ENCODE assay signal across 2 cellular contexts in genomic region chr15:41546846-41547786, GRCh38.
TF ChIP-seq lines count a peak whose summit lies in the region.

No MANE protein-coding gene starts in this region.

TF ChIP-seq in IMR-90, 13 proteins besides CTCF, POLR2A, EP300 and RAD21:
- TF ChIP-seq FOS (IDR thresholded peaks at IDR 0.05; ENCODE audit: low read depth, low read length) = peak; percentile 87
- peak; percentile 67; the same call in 1 of the 2 replicates for TF ChIP-seq NFE2L2 (IDR thresholded peaks at IDR 0.05; ENCODE audit: low read depth, low read length)
- TF ChIP-seq CEBPB (IDR thresholded peaks at IDR 0.05; ENCODE audit: low read depth, low read length) = no peak
- 0 out of 2 replicates have a peak, but pooled peaks have one; percentile 18 for TF ChIP-seq BHLHE40 (IDR thresholded peaks at IDR 0.05; ENCODE audit: low read depth, low read length)
- no peak for TF ChIP-seq MXI1 (IDR thresholded peaks at IDR 0.05; ENCODE audit: borderline replicate concordance, low read depth, low read length)
TF ChIP-seq in IMR-90: peak in this region for 3.

TF ChIP-seq in K562, 482 proteins besides CTCF, POLR2A, EP300 and RAD21 (continues in another document):
- TF ChIP-seq STAT5A (IDR thresholded peaks at IDR 0.05; ENCODE audit: borderline replicate concordance, low read length) = no peak
- TF ChIP-seq ELK3 (CRISPR knock-in tag; IDR thresholded peaks at IDR 0.05) = no peak
- TF ChIP-seq MBD1 (CRISPR knock-in tag; IDR thresholded peaks at IDR 0.05) = no peak
- TF ChIP-seq BCLAF1 (IDR thresholded peaks at IDR 0.05; ENCODE audit: borderline replicate concordance in 1 of 2, control insufficient read depth in 1 of 2, low read depth in 2 of 2, low read length in 1 of 2) = no peak
- no peak for TF ChIP-seq RBM39 (optimal IDR thresholded peaks at IDR 0.05; ENCODE audit: low read depth, low read length)
- TF ChIP-seq ZNF384 (IDR thresholded peaks at IDR 0.05; ENCODE audit: low read depth, low read length) = 0 out of 2 replicates have a peak, but pooled peaks have one; percentile 39
- TF ChIP-seq GATAD2A (IDR thresholded peaks at IDR 0.05) = no peak
- TF ChIP-seq, protein P1, sequence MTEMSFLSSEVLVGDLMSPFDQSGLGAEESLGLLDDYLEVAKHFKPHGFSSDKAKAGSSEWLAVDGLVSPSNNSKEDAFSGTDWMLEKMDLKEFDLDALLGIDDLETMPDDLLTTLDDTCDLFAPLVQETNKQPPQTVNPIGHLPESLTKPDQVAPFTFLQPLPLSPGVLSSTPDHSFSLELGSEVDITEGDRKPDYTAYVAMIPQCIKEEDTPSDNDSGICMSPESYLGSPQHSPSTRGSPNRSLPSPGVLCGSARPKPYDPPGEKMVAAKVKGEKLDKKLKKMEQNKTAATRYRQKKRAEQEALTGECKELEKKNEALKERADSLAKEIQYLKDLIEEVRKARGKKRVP (CRISPR knock-in tag; IDR thresholded peaks at IDR 0.05) = no peak
- TF ChIP-seq ZNF830 (CRISPR knock-in tag; IDR thresholded peaks at IDR 0.05) = no peak
- TF ChIP-seq GABPB1 (CRISPR knock-in tag; IDR thresholded peaks at IDR 0.05) = no peak
- no peak for TF ChIP-seq ETV5 (CRISPR knock-in tag; IDR thresholded peaks at IDR 0.05; ENCODE audit: low read depth)
- TF ChIP-seq ZBTB8A (IDR thresholded peaks at IDR 0.05; ENCODE audit: partially characterized antibody) = no peak
- TF ChIP-seq, protein P2, sequence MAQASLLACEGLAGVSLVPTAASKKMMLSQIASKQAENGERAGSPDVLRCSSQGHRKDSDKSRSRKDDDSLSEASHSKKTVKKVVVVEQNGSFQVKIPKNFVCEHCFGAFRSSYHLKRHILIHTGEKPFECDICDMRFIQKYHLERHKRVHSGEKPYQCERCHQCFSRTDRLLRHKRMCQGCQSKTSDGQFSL (CRISPR knock-in tag; IDR thresholded peaks at IDR 0.05) = no peak
- TF ChIP-seq, protein P2 (tag; IDR thresholded peaks at IDR 0.05) = no peak
- TF ChIP-seq GATAD2B (IDR thresholded peaks at IDR 0.05; ENCODE audit: borderline replicate concordance) = no peak
- TF ChIP-seq ATF2 (CRISPR knock-in tag; IDR thresholded peaks at IDR 0.05) = no peak
- TF ChIP-seq TAF7 (tag; IDR thresholded peaks at IDR 0.05) = no peak
- no peak for TF ChIP-seq STAG1 (CRISPR knock-in tag; IDR thresholded peaks at IDR 0.05; ENCODE audit: borderline replicate concordance)
- TF ChIP-seq, protein P3, sequence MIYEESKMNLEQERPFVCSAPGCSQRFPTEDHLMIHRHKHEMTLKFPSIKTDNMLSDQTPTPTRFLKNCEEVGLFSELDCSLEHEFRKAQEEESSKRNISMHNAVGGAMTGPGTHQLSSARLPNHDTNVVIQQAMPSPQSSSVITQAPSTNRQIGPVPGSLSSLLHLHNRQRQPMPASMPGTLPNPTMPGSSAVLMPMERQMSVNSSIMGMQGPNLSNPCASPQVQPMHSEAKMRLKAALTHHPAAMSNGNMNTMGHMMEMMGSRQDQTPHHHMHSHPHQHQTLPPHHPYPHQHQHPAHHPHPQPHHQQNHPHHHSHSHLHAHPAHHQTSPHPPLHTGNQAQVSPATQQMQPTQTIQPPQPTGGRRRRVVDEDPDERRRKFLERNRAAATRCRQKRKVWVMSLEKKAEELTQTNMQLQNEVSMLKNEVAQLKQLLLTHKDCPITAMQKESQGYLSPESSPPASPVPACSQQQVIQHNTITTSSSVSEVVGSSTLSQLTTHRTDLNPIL (CRISPR knock-in tag; IDR thresholded peaks at IDR 0.05) = no peak
- TF ChIP-seq SAFB2 (IDR thresholded peaks at IDR 0.05; ENCODE audit: borderline replicate concordance, low read depth, low read length, severe bottlenecking) = no peak
- no peak for TF ChIP-seq SIX5 (IDR thresholded peaks at IDR 0.05; ENCODE audit: borderline replicate concordance in 1 of 2, insufficient read depth in 1 of 2, low read depth in 1 of 2, low read length in 2 of 2)
- no peak for TF ChIP-seq POLR2B (IDR thresholded peaks at IDR 0.05; ENCODE audit: low read depth, partially characterized antibody)
- TF ChIP-seq ZNF143 (CRISPR knock-in tag; IDR thresholded peaks at IDR 0.05) = no peak
- TF ChIP-seq, protein P4, sequence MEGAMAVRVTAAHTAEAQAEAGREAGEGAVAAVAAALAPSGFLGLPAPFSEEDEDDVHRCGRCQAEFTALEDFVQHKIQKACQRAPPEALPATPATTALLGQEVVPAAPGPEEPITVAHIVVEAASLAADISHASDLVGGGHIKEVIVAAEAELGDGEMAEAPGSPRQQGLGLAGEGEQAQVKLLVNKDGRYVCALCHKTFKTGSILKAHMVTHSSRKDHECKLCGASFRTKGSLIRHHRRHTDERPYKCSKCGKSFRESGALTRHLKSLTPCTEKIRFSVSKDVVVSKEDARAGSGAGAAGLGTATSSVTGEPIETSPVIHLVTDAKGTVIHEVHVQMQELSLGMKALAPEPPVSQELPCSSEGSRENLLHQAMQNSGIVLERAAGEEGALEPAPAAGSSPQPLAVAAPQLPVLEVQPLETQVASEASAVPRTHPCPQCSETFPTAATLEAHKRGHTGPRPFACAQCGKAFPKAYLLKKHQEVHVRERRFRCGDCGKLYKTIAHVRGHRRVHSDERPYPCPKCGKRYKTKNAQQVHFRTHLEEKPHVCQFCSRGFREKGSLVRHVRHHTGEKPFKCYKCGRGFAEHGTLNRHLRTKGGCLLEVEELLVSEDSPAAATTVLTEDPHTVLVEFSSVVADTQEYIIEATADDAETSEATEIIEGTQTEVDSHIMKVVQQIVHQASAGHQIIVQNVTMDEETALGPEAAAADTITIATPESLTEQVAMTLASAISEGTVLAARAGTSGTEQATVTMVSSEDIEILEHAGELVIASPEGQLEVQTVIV (CRISPR knock-in tag; IDR thresholded peaks at IDR 0.05; ENCODE audit: borderline replicate concordance) = no peak
- TF ChIP-seq SNIP1 (IDR thresholded peaks at IDR 0.05; ENCODE audit: low read depth) = no peak
- TF ChIP-seq RBM25 (IDR thresholded peaks at IDR 0.05; ENCODE audit: low read depth, low read length, severe bottlenecking) = peak; percentile 30
- TF ChIP-seq E2F8 (IDR thresholded peaks at IDR 0.05; ENCODE audit: low read depth, partially characterized antibody) = no peak
- TF ChIP-seq, protein P5, sequence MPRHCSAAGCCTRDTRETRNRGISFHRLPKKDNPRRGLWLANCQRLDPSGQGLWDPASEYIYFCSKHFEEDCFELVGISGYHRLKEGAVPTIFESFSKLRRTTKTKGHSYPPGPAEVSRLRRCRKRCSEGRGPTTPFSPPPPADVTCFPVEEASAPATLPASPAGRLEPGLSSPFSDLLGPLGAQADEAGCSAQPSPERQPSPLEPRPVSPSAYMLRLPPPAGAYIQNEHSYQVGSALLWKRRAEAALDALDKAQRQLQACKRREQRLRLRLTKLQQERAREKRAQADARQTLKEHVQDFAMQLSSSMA (CRISPR knock-in tag; IDR thresholded peaks at IDR 0.05) = no peak
- no peak for TF ChIP-seq RBFOX2 (IDR thresholded peaks at IDR 0.05; ENCODE audit: low read depth, low read length)
- no peak for TF ChIP-seq PHF21A (IDR thresholded peaks at IDR 0.05; ENCODE audit: borderline replicate concordance, low read depth)
- TF ChIP-seq DNMT1 (IDR thresholded peaks at IDR 0.05) = no peak
- TF ChIP-seq EWSR1 (IDR thresholded peaks at IDR 0.05; ENCODE audit: borderline replicate concordance, low read depth, partially characterized antibody) = no peak
- TF ChIP-seq CHD2 (IDR thresholded peaks at IDR 0.05; ENCODE audit: low read depth, low read length) = no peak
- TF ChIP-seq, protein P6, sequence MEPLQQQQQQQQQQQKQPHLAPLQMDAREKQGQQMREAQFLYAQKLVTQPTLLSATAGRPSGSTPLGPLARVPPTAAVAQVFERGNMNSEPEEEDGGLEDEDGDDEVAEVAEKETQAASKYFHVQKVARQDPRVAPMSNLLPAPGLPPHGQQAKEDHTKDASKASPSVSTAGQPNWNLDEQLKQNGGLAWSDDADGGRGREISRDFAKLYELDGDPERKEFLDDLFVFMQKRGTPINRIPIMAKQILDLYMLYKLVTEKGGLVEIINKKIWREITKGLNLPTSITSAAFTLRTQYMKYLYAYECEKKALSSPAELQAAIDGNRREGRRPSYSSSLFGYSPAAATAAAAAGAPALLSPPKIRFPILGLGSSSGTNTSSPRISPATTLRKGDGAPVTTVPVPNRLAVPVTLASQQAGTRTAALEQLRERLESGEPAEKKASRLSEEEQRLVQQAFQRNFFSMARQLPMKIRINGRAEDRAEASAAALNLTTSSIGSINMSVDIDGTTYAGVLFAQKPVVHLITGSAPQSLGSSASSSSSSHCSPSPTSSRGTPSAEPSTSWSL (CRISPR knock-in tag; IDR thresholded peaks at IDR 0.05; ENCODE audit: borderline replicate concordance) = no peak
- no peak for TF ChIP-seq ZNF224 (CRISPR knock-in tag; IDR thresholded peaks at IDR 0.05)
- TF ChIP-seq E2F5 (CRISPR knock-in tag; IDR thresholded peaks at IDR 0.05) = no peak
